In genomic region chr12:120583478-120584030, GRCh38 we compare ENCODE assay signal across 9 cellular contexts. TPM values are rescaled to one million over a fixed set of nuclear protein-coding genes. Genes with fewer than 3 reads are reported as not detected.
DNase-seq lines count a peak whose midpoint lies in the region; ATAC-seq and TF ChIP-seq lines count a peak whose summit lies in the region.
"Had no signal": no experiment of that assay in that cellular context is flagged by ENCODE, and none has a peak within 500 bp of the region (broad histone marks: within the 10 kb centered on the region; RNA-seq: fewer than 3 reads in every experiment).

No MANE protein-coding gene starts in this region.

- intact Hi-C loops in left cardiac atrium (cut with DNase I) (loop anchor here (2.0 to 10.0 kb wide), 6 partner anchors 64 to 511 kb away; no protein-coding TSS in a partner anchor), vagina (cut with DNase I) (loop anchor here (5.0 kb wide), 2 partner anchors 64 to 129 kb away; partner anchors contain the start of gene UNC119B)

- no peak overlapping the region for H3K9ac ChIP-seq in rectal smooth muscle tissue (ENCODE audit: low read length)

- H3K9me3 Mint-ChIP-seq in T-cell = no peaks in the 10 kb centered on the region

- no peak for TF ChIP-seq POLR2A in vagina (IDR thresholded peaks at IDR 0.05)

- peak; percentile 83 to 89 (median 84) for TF ChIP-seq CTCF in vagina (IDR thresholded peaks at IDR 0.05)

- H3K27ac ChIP-seq in rectal smooth muscle tissue (ENCODE audit: low read depth, low read length) = no peak overlapping the region
- no peak overlapping the region for H3K27ac ChIP-seq in vagina

- H3K4me1 ChIP-seq in rectal smooth muscle tissue (ENCODE audit: control insufficient read depth, insufficient read depth, low read length) = peaks cover 3% of the 10 kb centered on the region
- peaks cover 36% of the 10 kb centered on the region for H3K4me1 ChIP-seq in vagina

- H3K36me3 Mint-ChIP-seq in T-cell = no peaks in the 10 kb centered on the region

- POLR2A ChIA-PET in T-cell (lab: Charles Lee) = interaction anchor here in 1 of 2 donors (0.6 kb wide), 1 partner anchor 8 kb away, joined by 5 read pairs; no protein-coding TSS in a partner anchor

- H3K36me3 ChIP-seq in rectal smooth muscle tissue (ENCODE audit: control insufficient read depth, insufficient read depth, low read length) (no peaks in the 10 kb centered on the region), vagina (peaks cover 0 to 6% of the 10 kb centered on the region in 2 donors)

- H3K4me1 Mint-ChIP-seq in T-cell = peaks cover 38 to 40% (median 39%) of the 10 kb centered on the region in 3 donors

- H3K4me3 Mint-ChIP-seq in T-cell = peak overlapping the region; percentile 57 to 98 (median 80)

- H3K27me3 Mint-ChIP-seq in T-cell = peaks cover 0 to 7% of the 10 kb centered on the region in 2 donors

- DNase-seq in GM04504 (ENCODE audit: low read depth) = peak; percentile 17
- peak; percentile 29 for DNase-seq in NCI-H1092 treated with DMSO at 0.1 percent for 48 hours (lab: John Stamatoyannopoulos, UW)
- DNase-seq in T-cell = peak; percentile 50 to 89 (median 76)
- DNase-seq in activated naive CD8-positive, alpha-beta T cell treated with anti-CD3 and anti-CD28 coated beads, Interleukin-2, amount 50 U/mL, for 16 hours (ENCODE audit: low read depth, low spot score) = peak; percentile 81
- peak; percentile 77 for DNase-seq in left cardiac atrium
- no peak for DNase-seq in vagina (ENCODE audit: extremely low spot score in 2 of 2)

- H3K27me3 ChIP-seq in rectal smooth muscle tissue (ENCODE audit: control insufficient read depth, insufficient read depth, low read length) = no peaks in the 10 kb centered on the region
- H3K27me3 ChIP-seq in vagina = no peaks in the 10 kb centered on the region

- H3K9me3 ChIP-seq in vagina = no peaks in the 10 kb centered on the region

- H3K27ac Mint-ChIP-seq in T-cell = peak overlapping the region in 1 of 2 donors; percentile 30

- ATAC-seq in T-cell (replicated peaks in 1 of 4) = peak in 3 of 4 experiments; percentile 25 to 35 (median 31)
- ATAC-seq in left cardiac atrium = peak; percentile 40 to 41
- ATAC-seq in GM19397 (IDR thresholded peaks at IDR 0.05; ENCODE audit: unreplicated experiment) = no peak

- CTCF ChIA-PET in T-cell (lab: Charles Lee) = interaction anchor here (0.7 to 1.9 kb wide), 6 partner anchors 31 to 388 kb away, joined by 3 to 9 read pairs (median 6); no protein-coding TSS in a partner anchor

- H3K4me3 ChIP-seq in rectal smooth muscle tissue (ENCODE audit: low read length) (peak overlapping the region; percentile 14), vagina (peak overlapping the region in 1 of 2 donors; percentile 21)

RNA-seq across cellular contexts. Expression of gene POP5, which starts 2.4 kb away (rescaled TPM):
- total RNA-seq in T-cell (10 to 100 TPM; 40.6 to 69.0 (median 63.1) TPM), left cardiac atrium (10 to 100 TPM; 27.9 to 34.3 TPM), vagina (35.6 TPM)

RNA-seq across cellular contexts. Expression of gene RNF10, which starts 49.4 kb away (rescaled TPM):
- total RNA-seq in T-cell (100 to 1,000 TPM; 204 to 348 (median 222) TPM), left cardiac atrium (100 to 1,000 TPM; 225 to 240 TPM), vagina (161 TPM)

RNA-seq across cellular contexts. Expression of gene COQ5, which starts 54.6 kb away (rescaled TPM):
- total RNA-seq in T-cell = 10 to 100 TPM; 11.3 to 23.4 (median 21.5) TPM
- 10 to 100 TPM; 28.6 to 29.3 TPM for total RNA-seq in left cardiac atrium
- total RNA-seq in vagina = 18.4 TPM

RNA-seq across cellular contexts. Expression of gene CABP1, which starts 56.9 kb away (rescaled TPM):
- total RNA-seq in T-cell = not detected
- total RNA-seq in left cardiac atrium = 1 to 10 TPM; 1.5 to 4.6 TPM
- total RNA-seq in vagina = 0.49 TPM
- total RNA-seq: mononuclear cell had no signal

Comparison
In these comparisons a context has a peak if more than half of its experiments do, and no peak if none do; other contexts are left out.
1. DNase-seq: peak in GM04504 (single experiment), NCI-H1092 treated with DMSO at 0.1 percent for 48 hours (single experiment), T-cell (34 of 34), activated naive CD8-positive, alpha-beta T cell treated with anti-CD3 and anti-CD28 coated beads, Interleukin-2, amount 50 U/mL, for 16 hours (single experiment) and left cardiac atrium (single experiment); none in vagina (0 of 2).